15 cellular contexts compared by ENCODE assay signal in genomic region chr4:174757736-174758135, GRCh38.
DNase-seq lines count a peak whose midpoint lies in the region; ATAC-seq and TF ChIP-seq lines count a peak whose summit lies in the region.
"Had no signal": no experiment of that assay in that cellular context is flagged by ENCODE, and none has a peak within 500 bp of the region (broad histone marks: within the 10 kb centered on the region; RNA-seq: fewer than 3 reads in every experiment).

No MANE protein-coding gene starts in this region.

- H3K27me3 ChIP-seq in GM23338 (ENCODE audit: insufficient read depth), result no peaks in the 10 kb centered on the region
- no peaks in the 10 kb centered on the region for H3K27me3 ChIP-seq in right cardiac atrium (ENCODE audit: control insufficient read depth, insufficient read depth)

- H3K27me3 Mint-ChIP-seq in GM23338 (ENCODE audit: insufficient read depth, low read depth, poor library complexity) (no peaks in the 10 kb centered on the region), WTC11 (ENCODE audit: low read depth) (no peaks in the 10 kb centered on the region), nephron progenitor cell (ENCODE audit: low read depth, poor library complexity) (no peaks in the 10 kb centered on the region), chondrocyte (ENCODE audit: low read depth) (peaks cover 30% of the 10 kb centered on the region)
- H3K27me3 Mint-ChIP-seq: B cell; CD4-positive, alpha-beta T cell; IgD-negative memory B cell had no signal

- H3K9me3 Mint-ChIP-seq in GM23338 (no peaks in the 10 kb centered on the region), WTC11 (no peaks in the 10 kb centered on the region), nephron progenitor cell (no peaks in the 10 kb centered on the region), chondrocyte (ENCODE audit: low read depth) (no peaks in the 10 kb centered on the region)
- H3K9me3 Mint-ChIP-seq: CD4-positive, alpha-beta T cell; IgD-negative memory B cell had no signal

- DNase-seq in GM23338 (ENCODE audit: low spot score) (peak; percentile 69), NCI-H1092 treated with DMSO at 0.1 percent for 48 hours (lab: John Stamatoyannopoulos, UW) (peak; percentile 20), WTC11 (ENCODE audit: low spot score) (peak; percentile 20), nephron progenitor cell (peak; percentile 7), chondrocyte (ENCODE audit: low spot score) (no peak), right cardiac atrium (no peak), T-helper 2 cell (no peak)
- DNase-seq: CD4-positive, alpha-beta T cell; H7; NCI-H187 treated with DMSO at 0.1 percent for 48 hours had no signal

- H3K79me2 ChIP-seq in GM23338 (replicated peaks; ENCODE audit: insufficient read depth), result no peaks in the 10 kb centered on the region

- H3K4me2 ChIP-seq in GM23338, result no peak overlapping the region

- no peaks in the 10 kb centered on the region for H3K9me2 ChIP-seq in GM23338 (ENCODE audit: insufficient read depth)

- H3K4me3 ChIP-seq in GM23338 (no peak overlapping the region), right cardiac atrium (ENCODE audit: low read length) (no peak overlapping the region)

- H3K4me1 Mint-ChIP-seq in GM23338 (peaks cover 4% of the 10 kb centered on the region; the same call in 2 of the 3 replicates), WTC11 (peaks cover 10% of the 10 kb centered on the region), nephron progenitor cell (peaks cover 8% of the 10 kb centered on the region), chondrocyte (ENCODE audit: low read depth) (no peaks in the 10 kb centered on the region)
- H3K4me1 Mint-ChIP-seq: B cell, IgD-negative memory B cell had no signal

- WGBS in right cardiac atrium, result 33% methylated on average over 4 of the region's 4 CpGs

- H3K9me3 ChIP-seq in right cardiac atrium (ENCODE audit: control insufficient read depth, low read length), result no peaks in the 10 kb centered on the region

- intact Hi-C loops in right cardiac atrium (cut with DNase I), result no loop called here

- no peaks in the 10 kb centered on the region for H3K36me3 ChIP-seq in GM23338 (ENCODE audit: insufficient read depth)

- ATAC-seq in GM23338 (peak; percentile 63), WTC11 (peak; percentile 82), right cardiac atrium (no peak), HG02870 (IDR thresholded peaks at IDR 0.05; ENCODE audit: unreplicated experiment) (no peak)
- ATAC-seq: Right ventricle myocardium inferior, SK-N-SH treated with all-trans-retinoic acid at 6 μM for 48 hours had no signal

- no peak overlapping the region for H3K27ac ChIP-seq in GM23338 (ENCODE audit: low read depth)
- no peak overlapping the region for H3K27ac ChIP-seq in right cardiac atrium (ENCODE audit: low read length)

- H3K36me3 Mint-ChIP-seq in GM23338 (ENCODE audit: low read depth) (no peaks in the 10 kb centered on the region), WTC11 (no peaks in the 10 kb centered on the region), nephron progenitor cell (ENCODE audit: low read depth) (no peaks in the 10 kb centered on the region), chondrocyte (ENCODE audit: low read depth) (no peaks in the 10 kb centered on the region)
- H3K36me3 Mint-ChIP-seq: IgD-negative memory B cell had no signal

- no peaks in the 10 kb centered on the region for H3F3A ChIP-seq in GM23338 (replicated peaks; ENCODE audit: low read depth)

- H2AFZ ChIP-seq in GM23338, result no peak overlapping the region

- H4K20me1 ChIP-seq in GM23338 (replicated peaks; ENCODE audit: insufficient read depth), result no peaks in the 10 kb centered on the region

- TF ChIP-seq CTCF in GM23338 (conservative IDR thresholded peaks at IDR 0.05; ENCODE audit: low read depth in 2 of 2) (no peak), WTC11 (IDR thresholded peaks at IDR 0.05) (no peak), nephron progenitor cell (IDR thresholded peaks at IDR 0.05) (no peak), chondrocyte (IDR thresholded peaks at IDR 0.05) (no peak)

- H3K27ac Mint-ChIP-seq in GM23338 (0 out of 2 replicates have a peak overlapping the region, but pooled peaks have one; percentile 47), WTC11 (no peak overlapping the region), nephron progenitor cell (no peak overlapping the region), chondrocyte (ENCODE audit: unreplicated experiment) (no peak overlapping the region)
- H3K27ac Mint-ChIP-seq: B cell; CD4-positive, alpha-beta T cell; IgD-negative memory B cell had no signal

- CTCF ChIA-PET in WTC11 (lab: Charles Lee), result no interaction called here

- H3K4me1 ChIP-seq in GM23338 (ENCODE audit: insufficient read depth) (no peaks in the 10 kb centered on the region), right cardiac atrium (ENCODE audit: control insufficient read depth, insufficient read depth, low read length) (no peaks in the 10 kb centered on the region)

- H3K4me3 Mint-ChIP-seq in GM23338 (no peak overlapping the region), WTC11 (no peak overlapping the region), nephron progenitor cell (no peak overlapping the region), chondrocyte (ENCODE audit: unreplicated experiment) (no peak overlapping the region)
- H3K4me3 Mint-ChIP-seq: B cell; CD4-positive, alpha-beta T cell; IgD-negative memory B cell had no signal

- POLR2A ChIA-PET in WTC11 (lab: Charles Lee), result no interaction called here

TF ChIP-seq in GM23338, 12 proteins besides CTCF, POLR2A, EP300 and RAD21 (continues in another document):
- TF ChIP-seq EZH2phosphoT487 (IDR thresholded peaks at IDR 0.05; ENCODE audit: unreplicated experiment), result no peak
- no peak for TF ChIP-seq REST (IDR thresholded peaks at IDR 0.05; ENCODE audit: unreplicated experiment)
- no peak for TF ChIP-seq ZNF331 (CRISPR knock-in tag; IDR thresholded peaks at IDR 0.05; ENCODE audit: low read depth)

TF ChIP-seq in WTC11, 78 proteins besides CTCF, POLR2A, EP300 and RAD21:
- TF ChIP-seq JUN (CRISPR knock-in tag; IDR thresholded peaks at IDR 0.05), result no peak
- TF ChIP-seq, protein P1, sequence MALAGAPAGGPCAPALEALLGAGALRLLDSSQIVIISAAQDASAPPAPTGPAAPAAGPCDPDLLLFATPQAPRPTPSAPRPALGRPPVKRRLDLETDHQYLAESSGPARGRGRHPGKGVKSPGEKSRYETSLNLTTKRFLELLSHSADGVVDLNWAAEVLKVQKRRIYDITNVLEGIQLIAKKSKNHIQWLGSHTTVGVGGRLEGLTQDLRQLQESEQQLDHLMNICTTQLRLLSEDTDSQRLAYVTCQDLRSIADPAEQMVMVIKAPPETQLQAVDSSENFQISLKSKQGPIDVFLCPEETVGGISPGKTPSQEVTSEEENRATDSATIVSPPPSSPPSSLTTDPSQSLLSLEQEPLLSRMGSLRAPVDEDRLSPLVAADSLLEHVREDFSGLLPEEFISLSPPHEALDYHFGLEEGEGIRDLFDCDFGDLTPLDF (CRISPR knock-in tag; IDR thresholded peaks at IDR 0.05), result no peak
- no peak for TF ChIP-seq MYBL2 (CRISPR knock-in tag; IDR thresholded peaks at IDR 0.05)

Comparison
In these comparisons a context has a peak if more than half of its experiments do, and no peak if none do; other contexts are left out.
1. ATAC-seq: peak in GM23338 (single experiment) and WTC11 (single experiment); none in right cardiac atrium (0 of 2) and HG02870 (single experiment).
2. DNase-seq: peak in GM23338 (single experiment), NCI-H1092 treated with DMSO at 0.1 percent for 48 hours (single experiment), WTC11 (single experiment) and nephron progenitor cell (single experiment); none in chondrocyte (single experiment), right cardiac atrium (0 of 3) and T-helper 2 cell (0 of 5).